Comparison of ENCODE assay signal across 25 cellular contexts in genomic region chr1:76162254-76162653, GRCh38.
"Had no signal": no experiment of that assay in that cellular context is flagged by ENCODE, and none has a peak within 500 bp of the region (broad histone marks: within the 10 kb centered on the region; RNA-seq: fewer than 3 reads in every experiment).

No MANE protein-coding gene starts in this region.

- H3K4me3 ChIP-seq: esophagus muscularis mucosa, gastroesophageal sphincter, heart left ventricle, hepatocyte, lung, pancreas, right lobe of liver, suprapubic skin, transverse colon, upper lobe of right lung, uterus had no signal

- DNase-seq: effector memory CD4-positive, alpha-beta T cell; foreskin keratinocyte; heart left ventricle; kidney; natural killer cell; pancreas; retina; right lobe of liver; small intestine; stimulated activated CD4-positive, alpha-beta T cell treated with anti-CD3 and anti-CD28 coated beads, Interleukin-15, amount 100 ng/mL, for 24 hours; stimulated activated CD4-positive, alpha-beta T cell treated with anti-CD3 and anti-CD28 coated beads, Interleukin-2, amount 100 ng/mL, for 48 hours; stimulated activated naive CD4-positive, alpha-beta T cell; stimulated activated naive CD8-positive, alpha-beta T cell treated with anti-CD3 and anti-CD28 coated beads, Interleukin-15, amount 100 ng/mL, for 72 hours; transverse colon; upper lobe of right lung; uterus had no signal

- H3K9me3 Mint-ChIP-seq: natural killer cell had no signal

- H3K4me1 Mint-ChIP-seq: memory B cell; stimulated activated naive CD8-positive, alpha-beta T cell treated with anti-CD3 and anti-CD28 coated beads, Interleukin-15, amount 100 ng/mL, for 72 hours had no signal

- H3K27ac ChIP-seq: esophagus muscularis mucosa, foreskin keratinocyte, gastroesophageal sphincter, heart left ventricle, hepatocyte, neutrophil, pancreas, right lobe of liver, suprapubic skin, transverse colon, upper lobe of right lung, uterus had no signal

- H3K36me3 ChIP-seq: esophagus muscularis mucosa, gastroesophageal sphincter, heart left ventricle, neutrophil, pancreas, right lobe of liver, suprapubic skin, transverse colon, upper lobe of right lung, uterus had no signal

- H3K27me3 ChIP-seq: esophagus muscularis mucosa, foreskin keratinocyte, gastroesophageal sphincter, heart left ventricle, hepatocyte, neutrophil, pancreas, right lobe of liver, suprapubic skin, transverse colon, upper lobe of right lung, uterus had no signal

- ATAC-seq: foreskin keratinocyte; gastroesophageal sphincter; heart left ventricle; left lobe of liver; natural killer cell; pancreas; right lobe of liver; stimulated activated naive CD8-positive, alpha-beta T cell treated with anti-CD3 and anti-CD28 coated beads, Interleukin-15, amount 100 ng/mL, for 72 hours; upper lobe of right lung had no signal

- H3K4me3 Mint-ChIP-seq: dendritic cell treated with granulocyte-macrophage colony-stimulating factor and Interleukin-4, amounts not matched to agents 40 ng/mL and 50 ng/mL, for 4 days; memory B cell; natural killer cell; stimulated activated naive CD8-positive, alpha-beta T cell treated with anti-CD3 and anti-CD28 coated beads, Interleukin-15, amount 100 ng/mL, for 72 hours had no signal

- H3K36me3 Mint-ChIP-seq: memory B cell, natural killer cell had no signal

- H3K27me3 Mint-ChIP-seq: memory B cell; stimulated activated naive CD8-positive, alpha-beta T cell treated with anti-CD3 and anti-CD28 coated beads, Interleukin-15, amount 100 ng/mL, for 72 hours had no signal

- H3K27ac Mint-ChIP-seq: dendritic cell treated with granulocyte-macrophage colony-stimulating factor and Interleukin-4, amounts not matched to agents 40 ng/mL and 50 ng/mL, for 4 days; memory B cell; natural killer cell; stimulated activated naive CD8-positive, alpha-beta T cell treated with anti-CD3 and anti-CD28 coated beads, Interleukin-15, amount 100 ng/mL, for 72 hours had no signal

- H3K9me3 ChIP-seq: esophagus muscularis mucosa, gastroesophageal sphincter, neutrophil, pancreas, right lobe of liver, suprapubic skin, upper lobe of right lung, uterus had no signal

- H3K4me1 ChIP-seq: foreskin keratinocyte, heart left ventricle, pancreas, right lobe of liver, suprapubic skin, transverse colon, upper lobe of right lung, uterus had no signal
